Comparison of ENCODE assay signal across 8 cellular contexts in the genomic region with DNA sequence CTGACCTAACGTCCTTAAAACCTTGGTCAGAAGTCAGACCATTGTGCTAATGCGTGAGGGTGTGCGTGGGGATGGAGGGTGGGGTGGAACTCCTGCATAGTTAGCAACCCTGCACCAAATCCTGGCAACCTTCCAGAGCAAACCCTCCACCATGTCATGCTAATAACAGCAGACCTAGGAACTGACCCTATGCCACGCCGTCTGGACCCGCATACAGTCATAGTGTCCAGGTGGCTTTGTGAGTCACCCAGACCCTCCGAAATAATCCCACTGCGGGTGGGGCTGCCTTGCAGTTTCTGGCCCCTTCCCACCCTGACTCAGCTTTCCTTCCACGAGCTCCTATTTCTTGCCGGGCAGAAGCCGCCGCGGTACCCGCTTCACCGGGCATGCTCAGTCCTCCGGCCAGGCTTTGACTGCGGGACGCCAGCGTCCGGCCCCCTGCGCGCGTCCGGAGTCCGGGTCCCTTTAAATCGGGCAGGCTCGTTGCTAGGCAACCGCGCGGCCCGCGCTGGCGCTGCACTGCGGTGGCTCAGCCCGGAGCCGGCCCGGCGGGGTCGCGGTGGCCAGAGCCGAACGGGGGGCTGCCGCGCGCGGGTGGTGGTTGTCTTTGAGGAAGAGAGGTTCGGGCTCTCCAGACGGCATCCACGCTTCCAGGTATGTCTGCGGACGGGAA. TPM values are rescaled to one million over a fixed set of nuclear protein-coding genes. Genes with fewer than 3 reads are reported as not detected.
DNase-seq lines count a peak whose midpoint lies in the region; ATAC-seq and TF ChIP-seq lines count a peak whose summit lies in the region.

A gene (plus strand): TSS at position 493 of the 673 bp plus-strand sequence. CDS start 7,619 bp downstream, outside the sequence.

- TF ChIP-seq CTCF in RWPE2 (IDR thresholded peaks at IDR 0.05; ENCODE audit: poor library complexity, severe bottlenecking) (no peak), epithelial cell of esophagus (IDR thresholded peaks at IDR 0.05; ENCODE audit: insufficient read depth, low read depth, low read length, missing control alignments) (no peak), upper lobe of left lung (IDR thresholded peaks at IDR 0.05) (no peak)

- H3K27ac ChIP-seq in ACC112 (ENCODE audit: low read depth, low read length) = no peak within 1 kb of the TSS
- H3K27ac ChIP-seq in RWPE2 (ENCODE audit: poor library complexity, severe bottlenecking) = no peak within 1 kb of the TSS
- H3K27ac ChIP-seq in upper lobe of left lung = no peak within 1 kb of the TSS

- DNase-seq in RWPE2 (ENCODE audit: low spot score) (no peak), epithelial cell of esophagus (ENCODE audit: low read depth) (peak; percentile 13), mucosa of gallbladder (ENCODE audit: low spot score) (peak; percentile 53), upper lobe of left lung (peak; percentile 44 to 88), NCI-H1048 (lab: John Stamatoyannopoulos, UW) (no peak)

- H3K4me3 ChIP-seq in ACC112 (ENCODE audit: low read depth, low read length) = peak within 1 kb of the TSS; percentile 78
- peak within 1 kb of the TSS; percentile 26 for H3K4me3 ChIP-seq in RWPE2 (ENCODE audit: severe bottlenecking)
- H3K4me3 ChIP-seq in epithelial cell of esophagus (ENCODE audit: low read length) = peak within 1 kb of the TSS; percentile 34
- peak within 1 kb of the TSS in 3 of 4 donors; percentile 40 to 54 (median 52) for H3K4me3 ChIP-seq in upper lobe of left lung

- no peak for TF ChIP-seq EP300 in upper lobe of left lung (IDR thresholded peaks at IDR 0.05)

- H3K4me1 ChIP-seq in ACC112 (ENCODE audit: control insufficient read depth, insufficient read depth, low read length, unreplicated experiment) (no peaks in the 10 kb centered on the region), RWPE2 (ENCODE audit: insufficient read depth, poor library complexity, severe bottlenecking) (no peaks in the 10 kb centered on the region), upper lobe of left lung (peaks cover 0 to 6% (median 0%) of the 10 kb centered on the region in 4 donors)

- no peaks in the 10 kb centered on the region for H3K9me3 ChIP-seq in RWPE2 (ENCODE audit: severe bottlenecking)
- no peaks in the 10 kb centered on the region for H3K9me3 ChIP-seq in upper lobe of left lung

- no peaks in the 10 kb centered on the region for H3K27me3 ChIP-seq in ACC112 (ENCODE audit: insufficient read depth, low read length)
- no peaks in the 10 kb centered on the region for H3K27me3 ChIP-seq in RWPE2 (ENCODE audit: insufficient read depth, poor library complexity, severe bottlenecking)
- H3K27me3 ChIP-seq in upper lobe of left lung = peaks cover 0 to 8% (median 0%) of the 10 kb centered on the region in 4 donors

- peak within 1 kb of the TSS; percentile 38 for H2AFZ ChIP-seq in ACC112 (ENCODE audit: low read length, unreplicated experiment)

- H3K36me3 ChIP-seq in ACC112 (ENCODE audit: insufficient read depth, low read length) = no peaks in the 10 kb centered on the region
- no peaks in the 10 kb centered on the region for H3K36me3 ChIP-seq in RWPE2 (ENCODE audit: low read depth)
- H3K36me3 ChIP-seq in upper lobe of left lung = no peaks in the 10 kb centered on the region

- WGBS in upper lobe of left lung, 2 donors = 32% methylated on average over 51 of the region's 51 CpGs; no CpG with 5 or more reads in 1 of the 2 donors

- ATAC-seq in GM18909 (IDR thresholded peaks at IDR 0.05; ENCODE audit: poor library complexity, unreplicated experiment) = peak; percentile 80
- peak; percentile 53; the same call in 2 of the 3 replicates for ATAC-seq in RWPE2 (ENCODE audit: low read depth)
- ATAC-seq in upper lobe of left lung (ENCODE audit: low FRiP score in 2 of 2) = peak; percentile 52 to 70
- ATAC-seq in GM19455 (IDR thresholded peaks at IDR 0.05; ENCODE audit: unreplicated experiment) = no peak

- TF ChIP-seq POLR2A in upper lobe of left lung (IDR thresholded peaks at IDR 0.05) = no peak

- no peaks in the 10 kb centered on the region for H3K79me2 ChIP-seq in ACC112 (ENCODE audit: control insufficient read depth, insufficient read depth, low read length, unreplicated experiment)

RNA-seq across cellular contexts. Expression of the gene that starts here (rescaled TPM):
- total RNA-seq in mucosa of gallbladder (2.3 TPM), upper lobe of left lung (1 to 10 TPM in 2 of 6 donors, under 1 TPM in 1, not detected in 3; 0.27 to 4.2 (median 2.5) TPM)

Comparison
In these comparisons a context has a peak if more than half of its experiments do, and no peak if none do; other contexts are left out.
1. H3K4me3 ChIP-seq: peak in every context shown above with its lines; median percentile 78 in ACC112; 52 in upper lobe of left lung; 34 in epithelial cell of esophagus; 26 in RWPE2.
2. DNase-seq: peak in epithelial cell of esophagus (single experiment), mucosa of gallbladder (single experiment) and upper lobe of left lung (2 of 2); none in RWPE2 (single experiment) and NCI-H1048 (single experiment).